Comparison of ENCODE assay signal across 35 cellular contexts in genomic region chr21:43905726-43906455, GRCh38. TPM values are rescaled to one million over a fixed set of nuclear protein-coding genes. Genes with fewer than 3 reads are reported as not detected.
DNase-seq lines count a peak whose midpoint lies in the region; ATAC-seq, FAIRE-seq and TF ChIP-seq lines count a peak whose summit lies in the region.
"Had no signal": no experiment of that assay in that cellular context is flagged by ENCODE, and none has a peak within 500 bp of the region (broad histone marks: within the 10 kb centered on the region; RNA-seq: fewer than 3 reads in every experiment).

No MANE protein-coding gene starts in this region.

- ATAC-seq in T-helper 17 cell (no peak), aorta (ENCODE audit: low FRiP score) (no peak)
- ATAC-seq: A549, left colon had no signal

- peaks cover 17 to 31% of the 10 kb centered on the region in 2 donors for H3K4me1 ChIP-seq in kidney (ENCODE audit: control insufficient read depth in 1 of 2, insufficient read depth in 1 of 2, low read depth in 1 of 2, low read length in 2 of 2)
- H3K4me1 ChIP-seq in aorta (ENCODE audit: control insufficient read depth in 1 of 2, insufficient read depth in 2 of 2, low read length in 2 of 2) = no peaks in the 10 kb centered on the region
- H3K4me1 ChIP-seq in CD8-positive, alpha-beta memory T cell (ENCODE audit: insufficient read depth, low read length) = no peaks in the 10 kb centered on the region
- peaks cover 14 to 51% (median 41%) of the 10 kb centered on the region in 4 donors for H3K4me1 ChIP-seq in stomach
- H3K4me1 ChIP-seq: A549 had no signal

- peak overlapping the region; percentile 24 for H3K27ac Mint-ChIP-seq in T-helper 17 cell
- peak overlapping the region in 1 of 8 donors; percentile 88 for H3K27ac Mint-ChIP-seq in CD8-positive, alpha-beta memory T cell
- H3K27ac Mint-ChIP-seq: activated naive CD4-positive, alpha-beta T cell treated with anti-CD3 and anti-CD28 coated beads, Interleukin-2, amount 50 U/mL, for 24 hours; immature natural killer cell; nephron progenitor cell had no signal

- H3K4me3 Mint-ChIP-seq in T-helper 17 cell = no peak overlapping the region
- H3K4me3 Mint-ChIP-seq in CD8-positive, alpha-beta memory T cell = no peak overlapping the region
- H3K4me3 Mint-ChIP-seq: activated naive CD4-positive, alpha-beta T cell treated with anti-CD3 and anti-CD28 coated beads, Interleukin-2, amount 50 U/mL, for 24 hours; immature natural killer cell; nephron progenitor cell had no signal

- H3K27ac ChIP-seq in kidney (ENCODE audit: low read depth in 2 of 2, low read length in 2 of 2) = no peak overlapping the region
- H3K27ac ChIP-seq in aorta (ENCODE audit: low read depth in 1 of 2, low read length in 2 of 2) = no peak overlapping the region
- H3K27ac ChIP-seq in CD8-positive, alpha-beta memory T cell (ENCODE audit: low read depth, low read length) = no peak overlapping the region
- no peak overlapping the region for H3K27ac ChIP-seq in stomach
- H3K27ac ChIP-seq: A549, ovary, PC-9 had no signal

- CTCF ChIA-PET in CD8-positive, alpha-beta memory T cell (lab: Charles Lee) = interaction anchor here (1.5 kb wide), 1 partner anchor 95 kb away, joined by 3 read pairs; no protein-coding TSS in a partner anchor

- POLR2A ChIA-PET in CD8-positive, alpha-beta memory T cell (lab: Charles Lee) = interaction anchor here (0.5 kb wide), 1 partner anchor 9 kb away, joined by 5 read pairs; no protein-coding TSS in a partner anchor

- H3K4me1 Mint-ChIP-seq in T-helper 17 cell = peaks cover 31% of the 10 kb centered on the region
- H3K4me1 Mint-ChIP-seq in CD8-positive, alpha-beta memory T cell = peaks cover 18 to 22% (median 21%) of the 10 kb centered on the region in 3 donors

- intact Hi-C loops in kidney (cut with DNase I) = no loop called here
- intact Hi-C loops in aorta (cut with DNase I) = no loop called here
- intact Hi-C loops in stomach (cut with DNase I; ENCODE audit: low total_unique reads) = no loop called here

- no peaks in the 10 kb centered on the region for H3K27me3 Mint-ChIP-seq in T-helper 17 cell
- peaks cover 0 to 3% of the 10 kb centered on the region in 2 donors for H3K27me3 Mint-ChIP-seq in CD8-positive, alpha-beta memory T cell
- H3K27me3 Mint-ChIP-seq: activated naive CD4-positive, alpha-beta T cell treated with anti-CD3 and anti-CD28 coated beads, Interleukin-2, amount 50 U/mL, for 24 hours had no signal

- no peak overlapping the region for H3K9ac ChIP-seq in kidney (ENCODE audit: low read length in 2 of 2)

- H3K36me3 ChIP-seq in kidney (ENCODE audit: control insufficient read depth in 1 of 2, insufficient read depth in 2 of 2, low read length in 2 of 2) = peaks cover 3% of the 10 kb centered on the region in 2 donors
- no peaks in the 10 kb centered on the region for H3K36me3 ChIP-seq in aorta (ENCODE audit: control insufficient read depth in 1 of 2, insufficient read depth in 2 of 2, low read length in 1 of 2)
- H3K36me3 ChIP-seq in CD8-positive, alpha-beta memory T cell (ENCODE audit: insufficient read depth, low read length) = no peaks in the 10 kb centered on the region
- H3K36me3 ChIP-seq in stomach = peaks cover 12 to 32% (median 28%) of the 10 kb centered on the region in 4 donors
- H3K36me3 ChIP-seq: BE2C, ovary had no signal

- H3K9me3 Mint-ChIP-seq in CD8-positive, alpha-beta memory T cell = no peaks in the 10 kb centered on the region
- H3K9me3 Mint-ChIP-seq: activated naive CD4-positive, alpha-beta T cell treated with anti-CD3 and anti-CD28 coated beads, Interleukin-2, amount 50 U/mL, for 24 hours; immature natural killer cell; nephron progenitor cell had no signal

- FAIRE-seq in kidney (lab: Jason Lieb, UNC) = no peak
- FAIRE-seq: A549, endothelial cell of umbilical vein, G401.6 had no signal

- no peak overlapping the region for H3K4me3 ChIP-seq in kidney (ENCODE audit: low read length in 2 of 2)
- H3K4me3 ChIP-seq in aorta (ENCODE audit: low read length in 2 of 2) = no peak overlapping the region
- H3K4me3 ChIP-seq in CD8-positive, alpha-beta memory T cell (ENCODE audit: low read length) = no peak overlapping the region
- H3K4me3 ChIP-seq in stomach = no peak overlapping the region
- H3K4me3 ChIP-seq: A549, ovary, PC-9 had no signal

- no peak for TF ChIP-seq EP300 in stomach (IDR thresholded peaks at IDR 0.05)

- peak; percentile 43 for DNase-seq in activated effector memory CD4-positive, alpha-beta T cell treated with anti-CD3 and anti-CD28 coated beads, Interleukin-2, amount 50 U/mL, for 16 hours
- DNase-seq in activated effector memory CD4-positive, alpha-beta T cell treated with Interleukin-2 at 50 U/mL for 16 hours = no peak
- DNase-seq in T-helper 17 cell (no peak), kidney (peak; percentile 18), aorta (peak; percentile 12 to 69), stomach (no peak)
- no peak for DNase-seq in activated CD4-positive, CD25-positive, alpha-beta regulatory T cell (lab: John Stamatoyannopoulos, UW)
- DNase-seq in CD8-positive, alpha-beta memory T cell = no peak
- DNase-seq: activated CD4-positive, alpha-beta T cell treated with anti-CD3 and anti-CD28 coated beads, Interleukin-2, amount 50 U/mL, for 4 hours; activated CD8-positive, alpha-beta memory T cell treated with anti-CD3 and anti-CD28 coated beads, Interleukin-2, amount 50 U/mL, for 4 hours; amniotic stem cell; BE2C; COR-L47; DMS53; HCEC 1CT; hypothalamus; immature natural killer cell; left colon; MV-4-11; NCI-H1436 treated with DMSO at 0.1 percent for 48 hours; NCI-H226; NCI-H526 treated with DMSO at 0.1 percent for 48 hours; nephron progenitor cell; NK-92 treated with Interleukin-12 subunit alpha and Interleukin-12 subunit beta, amount 100 ng/mL, for 24 hours; PC-9; Right ventricle myocardium superior; stimulated activated CD4-positive, alpha-beta T cell treated with anti-CD3 and anti-CD28 coated beads, Interleukin-1b, Interleukin-23, amount 100 ng/mL, for 48 hours; stimulated activated naive CD4-positive, alpha-beta T cell treated with Interleukin-2 at 50 U/mL for 16 hours; SW 1271; T1000 had no signal

- TF ChIP-seq CTCF in kidney (IDR thresholded peaks at IDR 0.05; ENCODE audit: borderline replicate concordance, extremely low read depth, insufficient read depth) (no peak), stomach (IDR thresholded peaks at IDR 0.05) (no peak)

- 91 to 94% methylated on average over 16 of the region's 16 CpGs for WGBS in aorta, 2 donors
- WGBS in stomach, 5 donors = 88 to 95% (median 92%) methylated on average over 16 of the region's 16 CpGs

- TF ChIP-seq POLR2A in stomach (IDR thresholded peaks at IDR 0.05) = no peak

- no peaks in the 10 kb centered on the region for H3K9me3 ChIP-seq in T-helper 17 cell (ENCODE audit: control insufficient read depth, low read length, poor library complexity, severe bottlenecking)
- no peaks in the 10 kb centered on the region for H3K9me3 ChIP-seq in kidney (ENCODE audit: control insufficient read depth in 1 of 2, low read length in 2 of 2)
- H3K9me3 ChIP-seq in aorta (ENCODE audit: control insufficient read depth, low read length) = no peaks in the 10 kb centered on the region
- no peaks in the 10 kb centered on the region for H3K9me3 ChIP-seq in CD8-positive, alpha-beta memory T cell (ENCODE audit: low read length)
- no peaks in the 10 kb centered on the region for H3K9me3 ChIP-seq in stomach
- H3K9me3 ChIP-seq: A549, BE2C, ovary had no signal

- peaks cover 5% of the 10 kb centered on the region for H3K36me3 Mint-ChIP-seq in T-helper 17 cell (ENCODE audit: low read depth)
- peaks cover under 1 to 53% (median 13%) of the 10 kb centered on the region in 3 donors for H3K36me3 Mint-ChIP-seq in CD8-positive, alpha-beta memory T cell

- H3K27me3 ChIP-seq in aorta (ENCODE audit: control insufficient read depth in 1 of 2, insufficient read depth in 2 of 2, low read length in 1 of 2) = no peaks in the 10 kb centered on the region
- no peaks in the 10 kb centered on the region for H3K27me3 ChIP-seq in CD8-positive, alpha-beta memory T cell (ENCODE audit: insufficient read depth, low read length, poor library complexity, severe bottlenecking)
- H3K27me3 ChIP-seq in stomach = no peaks in the 10 kb centered on the region
- H3K27me3 ChIP-seq: BE2C, ovary had no signal

RNA-seq across cellular contexts. Expression of gene AGPAT3, which starts 40.9 kb away (rescaled TPM):
- total RNA-seq in T-helper 17 cell (10 to 100 TPM; 64.1 to 67.3 TPM), kidney (86.2 TPM), aorta (10 to 100 TPM; 36.0 to 45.5 TPM), stomach (10 to 100 TPM; 35.0 to 83.1 (median 41.5) TPM)
- polyA plus RNA-seq in kidney (ENCODE audit: insufficient read depth, low read depth, low replicate concordance) (40.3 TPM), aorta (10 to 100 TPM in 1 of 2 donors, 1 to 10 TPM in 1; 8.3 to 11.4 TPM), stomach (10 to 100 TPM in 2 of 3 donors, 1 to 10 TPM in 1; 9.9 to 16.1 (median 10.4) TPM)
- total RNA-seq in CD8-positive, alpha-beta memory T cell = 10 to 100 TPM; 66.5 to 69.3 TPM
- polyA plus RNA-seq in CD8-positive, alpha-beta memory T cell = 15.9 TPM

Comparison
In these comparisons a context has a peak if more than half of its experiments do, and no peak if none do; other contexts are left out.
1. DNase-seq: peak in activated effector memory CD4-positive, alpha-beta T cell treated with anti-CD3 and anti-CD28 coated beads, Interleukin-2, amount 50 U/mL, for 16 hours (single experiment), kidney (single experiment) and aorta (2 of 2); none in activated effector memory CD4-positive, alpha-beta T cell treated with Interleukin-2 at 50 U/mL for 16 hours (single experiment), T-helper 17 cell (0 of 3), activated CD4-positive, CD25-positive, alpha-beta regulatory T cell (0 of 4), CD8-positive, alpha-beta memory T cell (0 of 5) and stomach (single experiment).